Comparison of ENCODE assay signal across 13 cellular contexts in genomic region chr9:15697459-15697858, GRCh38.
DNase-seq lines count a peak whose midpoint lies in the region; ATAC-seq and TF ChIP-seq lines count a peak whose summit lies in the region.
"Had no signal": no experiment of that assay in that cellular context is flagged by ENCODE, and none has a peak within 500 bp of the region (broad histone marks: within the 10 kb centered on the region; RNA-seq: fewer than 3 reads in every experiment).

No MANE protein-coding gene starts in this region.

- no peak overlapping the region for H3K4me3 ChIP-seq in astrocyte of the spinal cord (ENCODE audit: low read depth, low read length)
- H3K4me3 ChIP-seq: Peyer's patch had no signal

- no peak for TF ChIP-seq CTCF in astrocyte of the spinal cord (IDR thresholded peaks at IDR 0.05; ENCODE audit: low read depth, low read length)

- in situ Hi-C loops in Caki2 (cut with HindIII; ENCODE audit: low pct_unique_long_range_greater_than_20kb, low sequenced_read_pairs), result no loop called here
- in situ Hi-C loops in astrocyte of the spinal cord (cut with HindIII; ENCODE audit: low sequenced_read_pairs), result no loop called here

- no peak for ATAC-seq in GM19395 (IDR thresholded peaks at IDR 0.05; ENCODE audit: unreplicated experiment)

- DNase-seq in Caki2 (ENCODE audit: low read depth), result peak; percentile 61
- DNase-seq in LHCN-M2 (ENCODE audit: low read depth), result peak; percentile 69
- DNase-seq in astrocyte of the spinal cord (ENCODE audit: low read depth, low spot score), result peak; percentile 90
- peak; percentile 43 for DNase-seq in kidney tubule cell (ENCODE audit: low spot score)
- no peak for DNase-seq in central memory CD4-positive, alpha-beta T cell
- DNase-seq in NCI-H526 treated with DMSO at 0.1 percent for 48 hours (lab: John Stamatoyannopoulos, UW), result no peak
- DNase-seq in LoVo (ENCODE audit: low spot score), result no peak
- DNase-seq: activated B cell treated with CpG ODN at 0.5 μM for 24 hours; activated naive CD4-positive, alpha-beta T cell; DND-41; GOT3; Peyer's patch had no signal

Comparison
In these comparisons a context has a peak if more than half of its experiments do, and no peak if none do; other contexts are left out.
1. DNase-seq: peak in Caki2 (single experiment), LHCN-M2 (single experiment), astrocyte of the spinal cord (single experiment) and kidney tubule cell (single experiment); none in central memory CD4-positive, alpha-beta T cell (single experiment), NCI-H526 treated with DMSO at 0.1 percent for 48 hours (single experiment) and LoVo (single experiment).